23 cellular contexts compared by ENCODE assay signal in genomic region chr12:131369094-131369845, GRCh38.
DNase-seq lines count a peak whose midpoint lies in the region; ATAC-seq and TF ChIP-seq lines count a peak whose summit lies in the region.
"Had no signal": no experiment of that assay in that cellular context is flagged by ENCODE, and none has a peak within 500 bp of the region (broad histone marks: within the 10 kb centered on the region; RNA-seq: fewer than 3 reads in every experiment).

No MANE protein-coding gene starts in this region.

- no peaks in the 10 kb centered on the region for H4K20me1 ChIP-seq in neural progenitor cell (ENCODE audit: low read depth)

- no peak overlapping the region for H3K4me2 ChIP-seq in neural progenitor cell
- H3K4me2 ChIP-seq: A549 had no signal

- peaks cover 16% of the 10 kb centered on the region for H3K27me3 Mint-ChIP-seq in chondrocyte (ENCODE audit: low read depth)
- H3K27me3 Mint-ChIP-seq in neural progenitor cell (ENCODE audit: insufficient read depth, low read depth), result peaks cover 16% of the 10 kb centered on the region

- DNase-seq in Right ventricle myocardium superior, result peak; percentile 18
- DNase-seq in Right ventricle myocardium inferior (ENCODE audit: missing footprints), result no peak
- DNase-seq in chondrocyte (ENCODE audit: low spot score), result peak; percentile 53
- DNase-seq in neural progenitor cell (ENCODE audit: low spot score), result no peak
- no peak for DNase-seq in upper lobe of right lung
- DNase-seq in dedifferentiated amniotic fluid mesenchymal stem cell (ENCODE audit: extremely low spot score), result no peak
- DNase-seq in epidermal melanocyte (ENCODE audit: insufficient read length, low spot score), result no peak
- DNase-seq: BE2C; DMS53; EL; GF-D8; GOT3; HCEC 1CT; NCI-H1105; NCI-H146; NCI-H2029 treated with DMSO at 0.1 percent for 48 hours; NCI-H226; NCI-H524; NCI-H774; NK-92 treated with Interleukin-12 subunit alpha and Interleukin-12 subunit beta, amount 100 ng/mL, for 24 hours had no signal

- H3K4me1 Mint-ChIP-seq in chondrocyte (ENCODE audit: low read depth) (no peaks in the 10 kb centered on the region), neural progenitor cell (peaks cover 44% of the 10 kb centered on the region)
- H3K4me1 Mint-ChIP-seq: IgD-negative memory B cell had no signal

- H3F3A ChIP-seq in neural progenitor cell (ENCODE audit: low read depth), result no peaks in the 10 kb centered on the region

- H3K4me3 Mint-ChIP-seq in chondrocyte (ENCODE audit: unreplicated experiment), result no peak overlapping the region
- no peak overlapping the region for H3K4me3 Mint-ChIP-seq in neural progenitor cell
- H3K4me3 Mint-ChIP-seq: IgD-negative memory B cell had no signal

- H3K27ac ChIP-seq in neural progenitor cell, result no peak overlapping the region
- no peak overlapping the region for H3K27ac ChIP-seq in upper lobe of right lung
- H3K27ac ChIP-seq: A549, SJSA1 had no signal

- H2AFZ ChIP-seq in neural progenitor cell (replicated peaks), result no peak overlapping the region

- H3K4me3 ChIP-seq in neural progenitor cell (no peak overlapping the region), upper lobe of right lung (no peak overlapping the region)
- H3K4me3 ChIP-seq: A549, SJSA1 had no signal

- H3K36me3 ChIP-seq in neural progenitor cell, result no peaks in the 10 kb centered on the region
- H3K36me3 ChIP-seq in upper lobe of right lung, result no peaks in the 10 kb centered on the region
- H3K36me3 ChIP-seq: BE2C, SJSA1 had no signal

- no peaks in the 10 kb centered on the region for H3K9me3 ChIP-seq in neural progenitor cell (ENCODE audit: low read depth)
- no peaks in the 10 kb centered on the region for H3K9me3 ChIP-seq in upper lobe of right lung
- H3K9me3 ChIP-seq: A549, BE2C, SJSA1 had no signal

- no peaks in the 10 kb centered on the region for H3K4me1 ChIP-seq in neural progenitor cell
- H3K4me1 ChIP-seq in upper lobe of right lung, result no peaks in the 10 kb centered on the region
- H3K4me1 ChIP-seq: A549, SJSA1 had no signal

- no peaks in the 10 kb centered on the region for H3K36me3 Mint-ChIP-seq in chondrocyte (ENCODE audit: low read depth)
- no peaks in the 10 kb centered on the region for H3K36me3 Mint-ChIP-seq in neural progenitor cell

- no peaks in the 10 kb centered on the region for H3K79me2 ChIP-seq in neural progenitor cell (ENCODE audit: low read depth)

- ATAC-seq in Right ventricle myocardium superior (ENCODE audit: poor library complexity) (no peak), Right ventricle myocardium inferior (no peak), upper lobe of right lung (peak; percentile 8)
- ATAC-seq: A549 had no signal

- H3K27ac Mint-ChIP-seq in chondrocyte (ENCODE audit: unreplicated experiment), result no peak overlapping the region
- peak overlapping the region; percentile 63 for H3K27ac Mint-ChIP-seq in neural progenitor cell
- H3K27ac Mint-ChIP-seq: IgD-negative memory B cell had no signal

- no peaks in the 10 kb centered on the region for H3K27me3 ChIP-seq in neural progenitor cell
- H3K27me3 ChIP-seq in upper lobe of right lung, result no peaks in the 10 kb centered on the region
- H3K27me3 ChIP-seq: BE2C, SJSA1 had no signal

- H3K9me3 Mint-ChIP-seq in chondrocyte (ENCODE audit: low read depth), result no peaks in the 10 kb centered on the region
- no peaks in the 10 kb centered on the region for H3K9me3 Mint-ChIP-seq in neural progenitor cell

- intact Hi-C loops in Right ventricle myocardium superior (cut with DNase I), result no loop called here
- intact Hi-C loops in Right ventricle myocardium inferior (cut with DNase I), result no loop called here
- intact Hi-C loops in upper lobe of right lung (cut with DNase I), result no loop called here

- H3K9ac ChIP-seq in neural progenitor cell, result no peak overlapping the region

- TF ChIP-seq CTCF in chondrocyte (IDR thresholded peaks at IDR 0.05), result no peak
- no peak for TF ChIP-seq CTCF in neural progenitor cell (IDR thresholded peaks at IDR 0.05)
- TF ChIP-seq CTCF in upper lobe of right lung (IDR thresholded peaks at IDR 0.05), result no peak

Comparison
In these comparisons a context has a peak if more than half of its experiments do, and no peak if none do; other contexts are left out.
1. DNase-seq: peak in Right ventricle myocardium superior (single experiment) and chondrocyte (single experiment); none in Right ventricle myocardium inferior (single experiment), neural progenitor cell (single experiment), upper lobe of right lung (single experiment), dedifferentiated amniotic fluid mesenchymal stem cell (single experiment) and epidermal melanocyte (single experiment).